Comparison of ENCODE assay signal across 12 cellular contexts in the genomic region with DNA sequence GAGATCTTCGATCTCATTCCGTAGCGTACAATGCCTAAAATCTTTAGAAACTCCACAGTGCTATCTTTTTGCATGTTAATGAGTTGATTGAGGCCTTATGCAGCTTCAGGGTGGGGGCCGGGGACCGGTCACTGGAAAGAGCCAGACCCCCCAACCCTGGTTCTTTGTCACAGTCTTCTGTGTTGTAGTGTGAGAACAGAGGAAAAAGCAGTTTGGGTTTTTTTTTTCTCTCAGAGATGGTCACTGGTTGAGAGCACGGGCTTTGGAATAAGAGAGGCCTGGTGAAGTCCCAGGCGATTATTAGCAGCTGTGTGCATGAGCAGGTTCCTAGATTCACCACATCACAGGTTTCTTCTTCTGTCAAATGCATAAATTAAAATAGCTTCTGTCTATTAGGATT.
DNase-seq lines count a peak whose midpoint lies in the region; TF ChIP-seq lines count a peak whose summit lies in the region.
"Had no signal": no experiment of that assay in that cellular context is flagged by ENCODE, and none has a peak within 500 bp of the region (broad histone marks: within the 10 kb centered on the region; RNA-seq: fewer than 3 reads in every experiment).

No MANE protein-coding gene starts in this region.

- no peak overlapping the region for H2BK120ac ChIP-seq in neuronal stem cell (ENCODE audit: low read depth, low read length)

- H3K27me3 ChIP-seq in HUES6 (ENCODE audit: control insufficient read depth, insufficient read depth, low read length) (no peaks in the 10 kb centered on the region), ectodermal cell (ENCODE audit: control insufficient read depth, insufficient read depth, low read length, poor library complexity, severe bottlenecking) (no peaks in the 10 kb centered on the region), neuronal stem cell (ENCODE audit: control insufficient read depth in 3 of 3, insufficient read depth in 3 of 3, low read depth in 1 of 3, low read length in 3 of 3) (no peaks in the 10 kb centered on the region), tibial artery (no peaks in the 10 kb centered on the region)

- no peak for DNase-seq in neuronal stem cell (ENCODE audit: low spot score)
- DNase-seq in activated CD8-positive, alpha-beta memory T cell treated with anti-CD3 and anti-CD28 coated beads, Interleukin-2, amount 50 U/mL, for 4 hours = no peak
- no peak for DNase-seq in tibial artery
- no peak for DNase-seq in A172 (ENCODE audit: low spot score)
- DNase-seq: ACHN; Caco-2; CD4-positive, alpha-beta T cell; HCEC 1CT had no signal

- no peak overlapping the region for H2BK12ac ChIP-seq in neuronal stem cell (ENCODE audit: low read length)

- H2AK5ac ChIP-seq in neuronal stem cell (ENCODE audit: low read depth, low read length) = no peak overlapping the region

- H3K27ac ChIP-seq in HUES6 (ENCODE audit: low read depth, low read length) (peak overlapping the region; percentile 46; the same call in 1 of the 2 replicates), ectodermal cell (ENCODE audit: insufficient read depth, low read depth, low read length, poor library complexity, severe bottlenecking) (peak overlapping the region; percentile 55), mesodermal cell (ENCODE audit: low read depth, low read length, severe bottlenecking) (peak overlapping the region; percentile 63), neuronal stem cell (replicated peaks; ENCODE audit: low read length) (no peak overlapping the region), tibial artery (no peak overlapping the region)
- H3K27ac ChIP-seq: C4-2B had no signal

- no peak overlapping the region for H2BK5ac ChIP-seq in neuronal stem cell (ENCODE audit: low read length)

- TF ChIP-seq CTCF in tibial artery (IDR thresholded peaks at IDR 0.05) = no peak

- H3K36me3 ChIP-seq in HUES6 (ENCODE audit: control insufficient read depth, insufficient read depth, low read length) = no peaks in the 10 kb centered on the region
- H3K36me3 ChIP-seq in ectodermal cell (ENCODE audit: control insufficient read depth, insufficient read depth, low read length) = no peaks in the 10 kb centered on the region
- no peaks in the 10 kb centered on the region for H3K36me3 ChIP-seq in mesodermal cell (ENCODE audit: control insufficient read depth, insufficient read depth, low read length)
- H3K36me3 ChIP-seq in neuronal stem cell (replicated peaks in 1 of 2; ENCODE audit: control insufficient read depth in 2 of 2, insufficient read depth in 2 of 2, low read length in 2 of 2) = peaks cover 0 to 32% of the 10 kb centered on the region in 2 donors
- H3K36me3 ChIP-seq in tibial artery = no peaks in the 10 kb centered on the region

- peak overlapping the region; percentile 48 for H3K18ac ChIP-seq in neuronal stem cell (ENCODE audit: low read length)

- H3K9me3 ChIP-seq in HUES6 (ENCODE audit: control insufficient read depth, insufficient read depth, low read depth, low read length) = no peaks in the 10 kb centered on the region
- H3K9me3 ChIP-seq in ectodermal cell (ENCODE audit: control insufficient read depth, low read length) = no peaks in the 10 kb centered on the region
- H3K9me3 ChIP-seq in mesodermal cell (ENCODE audit: control insufficient read depth, low read length) = no peaks in the 10 kb centered on the region
- peaks cover 0 to 7% of the 10 kb centered on the region in 2 donors for H3K9me3 ChIP-seq in neuronal stem cell (replicated peaks in 1 of 2; ENCODE audit: control insufficient read depth in 2 of 2, insufficient read depth in 1 of 2, low read depth in 1 of 2, low read length in 2 of 2)
- no peaks in the 10 kb centered on the region for H3K9me3 ChIP-seq in tibial artery
- H3K9me3 ChIP-seq: Caco-2 had no signal

- no peak overlapping the region for H3K4me2 ChIP-seq in neuronal stem cell (ENCODE audit: insufficient read depth, low read length, poor library complexity, severe bottlenecking)

- H3K4ac ChIP-seq in neuronal stem cell (ENCODE audit: low read length) = no peak overlapping the region

- H3K9ac ChIP-seq in HUES6 (ENCODE audit: low read length) = peak overlapping the region; percentile 27
- no peak overlapping the region for H3K9ac ChIP-seq in neuronal stem cell (ENCODE audit: low read depth, low read length, poor library complexity)

- H3K79me1 ChIP-seq in neuronal stem cell (ENCODE audit: low read depth, low read length) = no peaks in the 10 kb centered on the region

- no peak overlapping the region for H2AFZ ChIP-seq in neuronal stem cell (ENCODE audit: low read length)

- 81 to 85% methylated on average over 6 to 7 of the region's 7 CpGs for WGBS in ectodermal cell, 2 experiments
- 63 to 79% methylated on average over 4 to 5 of the region's 7 CpGs for WGBS in mesodermal cell (ENCODE audit: insufficient coverage in 2 of 2), 2 experiments
- WGBS in neuronal stem cell (ENCODE audit: extremely low coverage in 2 of 2, insufficient read length in 2 of 2, insufficient replicate concordance in 1 of 2), 2 donors = no CpG with 5 or more reads among the region's 7 CpGs

- intact Hi-C loops in tibial artery (cut with DNase I; ENCODE audit: low total_unique reads) = no loop called here

- H4K91ac ChIP-seq in neuronal stem cell (ENCODE audit: low read depth, low read length, poor library complexity) = no peak overlapping the region

- H3K4me1 ChIP-seq in HUES6 (ENCODE audit: control insufficient read depth, insufficient read depth, low read length) (no peaks in the 10 kb centered on the region; the same call in 1 of the 2 replicates), ectodermal cell (ENCODE audit: control insufficient read depth, insufficient read depth, low read length) (peaks cover 15% of the 10 kb centered on the region), mesodermal cell (ENCODE audit: control insufficient read depth, insufficient read depth, low read length, poor library complexity, severe bottlenecking) (no peaks in the 10 kb centered on the region), neuronal stem cell (ENCODE audit: control insufficient read depth in 2 of 2, insufficient read depth in 1 of 2, low read depth in 1 of 2, low read length in 2 of 2) (peaks cover 0 to 4% of the 10 kb centered on the region in 2 donors), tibial artery (no peaks in the 10 kb centered on the region)
- H3K4me1 ChIP-seq: Caco-2 had no signal

- no peak overlapping the region for H3K14ac ChIP-seq in neuronal stem cell (ENCODE audit: low read length)

- H3K23ac ChIP-seq in neuronal stem cell (ENCODE audit: low read depth, low read length, poor library complexity) = no peak overlapping the region

- H3K4me3 ChIP-seq in HUES6 (ENCODE audit: low read depth, low read length) = no peak overlapping the region
- no peak overlapping the region for H3K4me3 ChIP-seq in ectodermal cell (ENCODE audit: insufficient read depth, low read depth, low read length)
- no peak overlapping the region for H3K4me3 ChIP-seq in mesodermal cell (ENCODE audit: extremely low read depth, insufficient read depth, low read length, poor library complexity, severe bottlenecking)
- H3K4me3 ChIP-seq in neuronal stem cell (ENCODE audit: low read length in 2 of 2) = no peak overlapping the region
- no peak overlapping the region for H3K4me3 ChIP-seq in tibial artery

- H2BK15ac ChIP-seq in neuronal stem cell (ENCODE audit: low read length) = no peak overlapping the region

- H4K8ac ChIP-seq in neuronal stem cell (ENCODE audit: low read depth, low read length) = no peak overlapping the region

Comparison
In these comparisons a context has a peak if more than half of its experiments do, and no peak if none do; other contexts are left out.
1. H3K27ac ChIP-seq: peak in HUES6 (single experiment), ectodermal cell (single experiment) and mesodermal cell (single experiment); none in neuronal stem cell (single experiment) and tibial artery (0 of 2).